Comparison of ENCODE assay signal across 15 cellular contexts in genomic region chrX:42466706-42467105, GRCh38.
"Had no signal": no experiment of that assay in that cellular context is flagged by ENCODE, and none has a peak within 500 bp of the region (broad histone marks: within the 10 kb centered on the region; RNA-seq: fewer than 3 reads in every experiment).

No MANE protein-coding gene starts in this region.

- H3K4me1 Mint-ChIP-seq: activated CD4-positive, alpha-beta T cell treated with anti-CD3 and anti-CD28 coated beads, Interleukin-2, amount 10 ng/mL, durations not matched to agents 7 days and 5 days; activated T-helper 17 cell treated with anti-CD3 and anti-CD28 coated beads, Interleukin-2, amount 50 U/mL, for 72 hours; mesothelial cell of epicardium; neural crest cell had no signal

- H3K4me1 ChIP-seq: colonic mucosa, pancreas, testis had no signal

- H3K27me3 ChIP-seq: pancreas, testis had no signal

- H3K4me3 Mint-ChIP-seq: activated CD4-positive, alpha-beta T cell treated with anti-CD3 and anti-CD28 coated beads, Interleukin-2, amount 10 ng/mL, durations not matched to agents 7 days and 5 days; activated naive CD4-positive, alpha-beta T cell treated with anti-CD3 and anti-CD28 coated beads for 36 hours; activated T-helper 17 cell treated with anti-CD3 and anti-CD28 coated beads, Interleukin-2, amount 50 U/mL, for 72 hours; mesothelial cell of epicardium; neural crest cell; stimulated activated naive CD8-positive, alpha-beta T cell treated with anti-CD3 and anti-CD28 coated beads, Interleukin-15, Interleukin-2, amounts not matched to agents 100 ng/mL and 50 ng/mL, for 24 hours; WTC11 had no signal

- H3K27me3 Mint-ChIP-seq: activated CD4-positive, alpha-beta T cell treated with anti-CD3 and anti-CD28 coated beads, Interleukin-2, amount 10 ng/mL, durations not matched to agents 7 days and 5 days; activated T-helper 17 cell treated with anti-CD3 and anti-CD28 coated beads, Interleukin-2, amount 50 U/mL, for 72 hours; stimulated activated naive CD8-positive, alpha-beta T cell treated with anti-CD3 and anti-CD28 coated beads, Interleukin-15, Interleukin-2, amounts not matched to agents 100 ng/mL and 50 ng/mL, for 24 hours had no signal

- H3K36me3 Mint-ChIP-seq: mesothelial cell of epicardium, WTC11 had no signal

- H3K9me3 ChIP-seq: colonic mucosa, pancreas, testis had no signal

- H3K4me3 ChIP-seq: colonic mucosa, pancreas, testis had no signal

- H3K27ac ChIP-seq: colonic mucosa, pancreas, testis had no signal

- ATAC-seq: activated T-helper 17 cell treated with anti-CD3 and anti-CD28 coated beads, Interleukin-2, amount 50 U/mL, for 72 hours; pancreas; WTC11 had no signal

- DNase-seq: activated CD4-positive, alpha-beta T cell treated with anti-CD3 and anti-CD28 coated beads, Interleukin-2, amount 10 ng/mL, durations not matched to agents 7 days and 5 days; activated naive CD4-positive, alpha-beta T cell treated with anti-CD3 and anti-CD28 coated beads for 36 hours; activated T-cell treated with anti-CD3 and anti-CD28 coated beads for 4 hours; colonic mucosa; kidney; pancreas; stimulated activated CD4-positive, alpha-beta T cell treated with anti-CD3 and anti-CD28 coated beads, Interleukin-15, amount 100 ng/mL, for 24 hours; stimulated activated CD4-positive, alpha-beta T cell treated with anti-CD3 and anti-CD28 coated beads, Interleukin-4, amount 100 ng/mL, for 24 hours; testis had no signal

- H3K27ac Mint-ChIP-seq: activated CD4-positive, alpha-beta T cell treated with anti-CD3 and anti-CD28 coated beads, Interleukin-2, amount 10 ng/mL, durations not matched to agents 7 days and 5 days; activated naive CD4-positive, alpha-beta T cell treated with anti-CD3 and anti-CD28 coated beads for 36 hours; activated T-helper 17 cell treated with anti-CD3 and anti-CD28 coated beads, Interleukin-2, amount 50 U/mL, for 72 hours; mesothelial cell of epicardium; stimulated activated naive CD8-positive, alpha-beta T cell treated with anti-CD3 and anti-CD28 coated beads, Interleukin-15, Interleukin-2, amounts not matched to agents 100 ng/mL and 50 ng/mL, for 24 hours; WTC11 had no signal

- H3K9me3 Mint-ChIP-seq: activated CD4-positive, alpha-beta T cell treated with anti-CD3 and anti-CD28 coated beads, Interleukin-2, amount 10 ng/mL, durations not matched to agents 7 days and 5 days; activated naive CD4-positive, alpha-beta T cell treated with anti-CD3 and anti-CD28 coated beads for 36 hours; activated T-helper 17 cell treated with anti-CD3 and anti-CD28 coated beads, Interleukin-2, amount 50 U/mL, for 72 hours; stimulated activated naive CD8-positive, alpha-beta T cell treated with anti-CD3 and anti-CD28 coated beads, Interleukin-15, Interleukin-2, amounts not matched to agents 100 ng/mL and 50 ng/mL, for 24 hours; WTC11 had no signal

- FAIRE-seq: frontal cortex, kidney, pancreas had no signal

- H3K36me3 ChIP-seq: colonic mucosa, pancreas had no signal
